In the genomic region with DNA sequence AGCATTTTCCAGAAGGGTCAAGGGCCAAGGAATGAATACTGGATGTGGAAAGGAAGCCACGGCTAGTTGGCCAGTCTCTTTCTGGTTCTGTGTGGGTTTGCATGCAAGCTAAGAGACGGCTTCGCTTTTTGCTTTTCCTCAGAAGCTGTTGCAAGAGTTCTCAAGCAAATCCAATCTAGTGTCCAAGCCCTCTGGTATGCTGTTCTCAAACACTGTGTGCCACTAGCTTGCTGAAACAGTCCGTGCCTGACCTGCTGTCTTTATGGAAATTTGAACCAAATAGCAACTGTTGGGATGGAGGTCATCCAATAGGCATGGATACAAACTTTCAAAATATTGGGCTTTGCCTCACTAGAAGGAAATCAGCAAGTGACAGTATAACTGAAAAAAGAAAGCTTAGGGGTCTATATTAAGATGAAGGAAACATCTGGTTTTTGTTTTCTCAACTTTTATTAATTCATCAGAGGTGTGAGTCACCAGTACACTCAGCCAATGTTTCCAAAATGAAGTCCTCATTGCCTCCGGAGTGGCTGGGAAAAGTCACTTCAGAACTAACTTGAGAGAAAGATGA, we compare ENCODE assay signal across 12 cellular contexts.
DNase-seq lines count a peak whose midpoint lies in the region; ATAC-seq, FAIRE-seq and TF ChIP-seq lines count a peak whose summit lies in the region.
"Had no signal": no experiment of that assay in that cellular context is flagged by ENCODE, and none has a peak within 500 bp of the region (broad histone marks: within the 10 kb centered on the region; RNA-seq: fewer than 3 reads in every experiment).

No MANE protein-coding gene starts in this region.

- TF ChIP-seq POLR2A in transverse colon (IDR thresholded peaks at IDR 0.05): peak; percentile 37

- TF ChIP-seq CTCF in transverse colon (IDR thresholded peaks at IDR 0.05): no peak

- H3K27me3 ChIP-seq in transverse colon (no peaks in the 10 kb centered on the region), H7 (ENCODE audit: control insufficient read depth, insufficient read depth, low read length) (no peaks in the 10 kb centered on the region)

- TF ChIP-seq EP300 in transverse colon (IDR thresholded peaks at IDR 0.05; ENCODE audit: low read depth): peak; percentile 81

- peaks cover 0 to 6% (median 0%) of the 10 kb centered on the region in 4 donors for H3K4me1 ChIP-seq in transverse colon

- intact Hi-C loops in transverse colon (cut with DNase I; ENCODE audit: low total_unique reads): loop anchor here (5.0 kb wide), 1 partner anchor 92 kb away; a partner anchor contains a TSS

- no peak for ATAC-seq in HG02981 (IDR thresholded peaks at IDR 0.05; ENCODE audit: unreplicated experiment)
- ATAC-seq: left colon had no signal

- H3K27ac ChIP-seq in transverse colon: peak overlapping the region; percentile 67 to 84 (median 81)

- in situ Hi-C loops in transverse colon (cut with MboI; ENCODE audit: low pct_ligation_motif_present in 1 of 4, low pct_unique_long_range_greater_than_20kb in 1 of 4, low sequenced_read_pairs in 3 of 4): no loop called here

- DNase-seq in M059J (ENCODE audit: low read depth): peak; percentile 67
- DNase-seq in medulla oblongata (ENCODE audit: extremely low spot score): peak; percentile 9
- DNase-seq in transverse colon: no peak
- DNase-seq in NCI-H1417 (lab: John Stamatoyannopoulos, UW): no peak
- no peak for DNase-seq in NCI-H2029 (lab: John Stamatoyannopoulos, UW)
- DNase-seq in H7: no peak
- DNase-seq: activated effector memory CD4-positive, alpha-beta T cell treated with anti-CD3 and anti-CD28 coated beads, Interleukin-2, amount 50 U/mL, for 16 hours; NCI-H187 had no signal

- H3K9me3 ChIP-seq in transverse colon: no peaks in the 10 kb centered on the region

- FAIRE-seq in endometrium (lab: Jason Lieb, UNC): peak; percentile 23

- no peaks in the 10 kb centered on the region for H3K36me3 ChIP-seq in transverse colon
- H3K36me3 ChIP-seq in H7 (replicated peaks; ENCODE audit: control insufficient read depth, insufficient read depth, low read length): no peaks in the 10 kb centered on the region

- WGBS in transverse colon (ENCODE audit: low coverage in 1 of 2), 2 donors: 55 to 70% methylated on average over 2 to 5 of the region's 5 CpGs

- H3K4me3 ChIP-seq in transverse colon (no peak overlapping the region), H7 (ENCODE audit: insufficient read depth, low read depth, low read length) (no peak overlapping the region)
- H3K4me3 ChIP-seq: skin epidermis had no signal

Comparison
In these comparisons a context has a peak if more than half of its experiments do, and no peak if none do; other contexts are left out.
1. DNase-seq: peak in M059J (single experiment) and medulla oblongata (single experiment); none in transverse colon (single experiment), NCI-H1417 (0 of 3), NCI-H2029 (single experiment) and H7 (single experiment).